In the genomic region with DNA sequence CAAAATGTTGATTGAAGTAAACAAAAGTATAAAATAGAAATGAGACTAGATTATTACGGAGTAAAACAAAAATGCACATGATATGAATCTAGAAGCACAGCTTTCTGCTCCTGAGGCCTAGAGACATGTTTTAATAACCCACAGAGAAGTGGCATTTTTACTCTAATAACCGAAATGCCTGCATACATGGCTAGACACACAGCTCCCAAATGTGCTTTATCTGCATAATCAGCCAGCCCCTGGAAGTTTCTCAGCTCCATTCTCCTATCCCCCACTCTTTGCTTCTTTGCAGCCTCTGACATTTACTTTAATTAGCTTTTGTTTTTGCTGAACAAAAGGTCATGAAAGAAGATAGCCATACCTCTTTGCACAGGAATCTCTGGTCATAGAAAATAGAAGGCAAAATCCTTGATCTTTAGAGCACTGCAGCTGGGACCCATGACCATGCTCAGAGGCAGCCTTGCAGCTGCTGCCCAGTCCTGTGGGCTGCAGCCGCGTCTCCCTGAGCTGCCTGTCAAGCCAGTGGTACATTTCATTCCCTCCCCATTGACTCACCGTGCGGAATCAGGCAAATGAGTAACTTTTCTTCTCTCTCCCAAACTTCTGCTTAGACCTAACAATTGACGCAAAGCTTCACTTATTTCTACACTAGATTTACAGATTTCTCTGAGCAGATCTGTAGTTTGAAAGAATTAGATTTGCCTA, we compare ENCODE assay signal across 13 cellular contexts. TPM values are rescaled to one million over a fixed set of nuclear protein-coding genes. Genes with fewer than 3 reads are reported as not detected.
DNase-seq lines count a peak whose midpoint lies in the region; ATAC-seq and TF ChIP-seq lines count a peak whose summit lies in the region.
"Had no signal": no experiment of that assay in that cellular context is flagged by ENCODE, and none has a peak within 500 bp of the region (broad histone marks: within the 10 kb centered on the region; RNA-seq: fewer than 3 reads in every experiment).

A gene (minus strand): TSS at position 501 of the 705 bp plus-strand sequence. CDS start 8,067 bp downstream, outside the sequence.

- no peaks in the 10 kb centered on the region; the same call in 1 of the 2 replicates for H3K27me3 ChIP-seq in SJCRH30
- no peaks in the 10 kb centered on the region for H3K27me3 ChIP-seq in thyroid gland
- peaks cover 2 to 12% (median 2%) of the 10 kb centered on the region in 3 donors for H3K27me3 ChIP-seq in psoas muscle (ENCODE audit: insufficient read depth in 3 of 3, low read length in 2 of 3)
- H3K27me3 ChIP-seq: testis had no signal

- H3K9me3 ChIP-seq in SJCRH30 (replicated peaks) (no peaks in the 10 kb centered on the region), thyroid gland (no peaks in the 10 kb centered on the region), psoas muscle (no peaks in the 10 kb centered on the region)
- H3K9me3 ChIP-seq: testis had no signal

- peaks cover 35% of the 10 kb centered on the region for H3K4me1 Mint-ChIP-seq in mesothelial cell of epicardium
- H3K4me1 Mint-ChIP-seq: immature natural killer cell had no signal

- H3K36me3 ChIP-seq in SJCRH30 (no peaks in the 10 kb centered on the region), thyroid gland (no peaks in the 10 kb centered on the region), psoas muscle (ENCODE audit: insufficient read depth in 1 of 2, low read depth in 1 of 2) (no peaks in the 10 kb centered on the region)

- DNase-seq in A172 (ENCODE audit: low spot score): peak; percentile 23
- peak; percentile 29 to 33 for DNase-seq in SJCRH30
- peak; percentile 11 for DNase-seq in fibroblast of gingiva (ENCODE audit: low read depth)
- no peak for DNase-seq in mesothelial cell of epicardium (ENCODE audit: low spot score in 2 of 2, unreplicated experiment in 2 of 2)
- DNase-seq in thyroid gland: no peak
- no peak for DNase-seq in NCI-H446 treated with DMSO at 0.1 percent for 48 hours (lab: John Stamatoyannopoulos, UW)
- no peak for DNase-seq in psoas muscle
- DNase-seq: activated CD4-positive, alpha-beta T cell treated with anti-CD3 and anti-CD28 coated beads for 36 hours; activated effector memory CD4-positive, alpha-beta T cell treated with Interleukin-2 at 50 U/mL for 16 hours; immature natural killer cell; testis had no signal

- peaks cover 2% of the 10 kb centered on the region for H3K27me3 Mint-ChIP-seq in mesothelial cell of epicardium (ENCODE audit: low read depth)

- TF ChIP-seq POLR2A in thyroid gland (IDR thresholded peaks at IDR 0.05): no peak

- no peaks in the 10 kb centered on the region for H3K36me3 Mint-ChIP-seq in mesothelial cell of epicardium
- H3K36me3 Mint-ChIP-seq: immature natural killer cell had no signal

- no peak for ATAC-seq in psoas muscle
- no peak for ATAC-seq in GM18858 (IDR thresholded peaks at IDR 0.05; ENCODE audit: unreplicated experiment)
- ATAC-seq: activated CD4-positive, alpha-beta T cell treated with anti-CD3 and anti-CD28 coated beads for 36 hours had no signal

- TF ChIP-seq CTCF in mesothelial cell of epicardium (IDR thresholded peaks at IDR 0.05; ENCODE audit: unreplicated experiment) (no peak), thyroid gland (IDR thresholded peaks at IDR 0.05) (no peak), psoas muscle (IDR thresholded peaks at IDR 0.05) (no peak)

- no peaks in the 10 kb centered on the region for H3K4me1 ChIP-seq in SJCRH30
- H3K4me1 ChIP-seq in thyroid gland: peaks cover 9 to 22% of the 10 kb centered on the region in 2 donors
- H3K4me1 ChIP-seq in psoas muscle: peaks cover 5% of the 10 kb centered on the region

- intact Hi-C loops in thyroid gland (cut with DNase I): no loop called here
- intact Hi-C loops in psoas muscle (cut with DNase I): no loop called here

- no peak within 1 kb of the TSS for H3K4me3 ChIP-seq in SJCRH30
- no peak within 1 kb of the TSS for H3K4me3 ChIP-seq in thyroid gland (replicated peaks in 1 of 3)
- H3K4me3 ChIP-seq in psoas muscle: no peak within 1 kb of the TSS
- H3K4me3 ChIP-seq: testis had no signal

- no peak within 1 kb of the TSS for H3K4me3 Mint-ChIP-seq in mesothelial cell of epicardium
- H3K4me3 Mint-ChIP-seq: activated CD4-positive, alpha-beta T cell treated with anti-CD3 and anti-CD28 coated beads for 36 hours; dendritic cell treated with granulocyte-macrophage colony-stimulating factor and Interleukin-4, amounts not matched to agents 40 ng/mL and 50 ng/mL, for 4 days; immature natural killer cell had no signal

- WGBS in thyroid gland, 2 donors: 78% methylated on average over 7 of the region's 7 CpGs
- 60 to 66% (median 60%) methylated on average over 7 of the region's 7 CpGs for WGBS in psoas muscle, 3 donors

- H3K27ac ChIP-seq in SJCRH30: no peak within 1 kb of the TSS
- H3K27ac ChIP-seq in thyroid gland: no peak within 1 kb of the TSS
- H3K27ac ChIP-seq in psoas muscle: no peak within 1 kb of the TSS
- H3K27ac ChIP-seq: testis had no signal

- H3K9me3 Mint-ChIP-seq in mesothelial cell of epicardium: peaks cover 4% of the 10 kb centered on the region
- H3K9me3 Mint-ChIP-seq: dendritic cell treated with granulocyte-macrophage colony-stimulating factor and Interleukin-4, amounts not matched to agents 40 ng/mL and 50 ng/mL, for 4 days had no signal

- H3K27ac Mint-ChIP-seq in mesothelial cell of epicardium: no peak within 1 kb of the TSS
- H3K27ac Mint-ChIP-seq: activated CD4-positive, alpha-beta T cell treated with anti-CD3 and anti-CD28 coated beads for 36 hours; dendritic cell treated with granulocyte-macrophage colony-stimulating factor and Interleukin-4, amounts not matched to agents 40 ng/mL and 50 ng/mL, for 4 days; immature natural killer cell had no signal

RNA-seq across cellular contexts. Expression of the gene that starts here (rescaled TPM):
- total RNA-seq in A172 (2014; rRNA removed; shearing (Covaris generic)): 17.1 and 25.0 TPM in 2 replicates
- total RNA-seq in SJCRH30 (2014; rRNA removed; shearing (Covaris generic)): not detected in 2 replicates
- total RNA-seq in mesothelial cell of epicardium (7.2 to 10.2 TPM (median 7.9 TPM) in 3 replicates), thyroid gland (10 to 100 TPM in 1 of 4 donors, 1 to 10 TPM in 3; 1.7 to 12.0 (median 5.0) TPM), psoas muscle (under 1 TPM in 2 of 4 donors, not detected in 2; 0.25 to 0.34 TPM)
- polyA plus RNA-seq in psoas muscle: under 1 TPM; 0.14 to 0.27 (median 0.17) TPM
- total RNA-seq: activated CD4-positive, alpha-beta T cell treated with anti-CD3 and anti-CD28 coated beads for 36 hours had no signal

Comparison
In these comparisons a context has a peak if more than half of its experiments do, and no peak if none do; other contexts are left out.
1. Peak in DNase-seq in SJCRH30; RNA of the gene not detected or under 1 TPM.
2. DNase-seq: peak in A172 (single experiment) and fibroblast of gingiva (single experiment); none in mesothelial cell of epicardium (0 of 2), thyroid gland (0 of 2), NCI-H446 treated with DMSO at 0.1 percent for 48 hours (single experiment) and psoas muscle (0 of 2).